ENCODE assay signal across 1 cellular context in the genomic region with DNA sequence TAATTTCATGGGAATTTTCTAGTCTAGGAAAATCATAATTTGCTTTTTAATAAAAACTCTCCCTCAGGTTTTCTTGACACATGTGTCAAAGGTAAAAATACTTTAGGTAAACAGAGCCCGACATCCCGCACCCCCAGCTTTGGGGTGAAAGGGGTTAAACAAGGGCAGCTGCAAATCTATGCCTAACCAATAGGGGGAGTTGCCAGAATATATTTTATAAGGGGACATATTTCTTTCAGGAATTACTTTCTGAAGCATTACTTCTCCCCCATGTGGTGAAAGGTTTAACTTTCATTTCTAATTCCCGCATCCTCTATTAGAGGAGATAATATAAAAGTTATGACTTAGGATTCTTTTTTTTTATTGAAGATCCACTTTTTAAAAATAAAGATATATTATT.
TF ChIP-seq lines count a peak whose summit lies in the region.

No MANE protein-coding gene starts in this region.

TF ChIP-seq in GM23338, 12 proteins besides CTCF, POLR2A, EP300 and RAD21 (continued from another document):
- TF ChIP-seq REST (IDR thresholded peaks at IDR 0.05; ENCODE audit: unreplicated experiment) (no peak), POLR2AphosphoS5 (IDR thresholded peaks at IDR 0.05; ENCODE audit: low read depth) (no peak), NANOG (IDR thresholded peaks at IDR 0.05; ENCODE audit: borderline replicate concordance) (no peak), EZH2 (IDR thresholded peaks at IDR 0.05; ENCODE audit: low read depth, unreplicated experiment) (no peak), CREB1 (CRISPR knock-in tag; IDR thresholded peaks at IDR 0.05; ENCODE audit: low read depth) (no peak), EZH2phosphoT487 (IDR thresholded peaks at IDR 0.05; ENCODE audit: unreplicated experiment) (no peak)
